9 cellular contexts compared by ENCODE assay signal in the genomic region with DNA sequence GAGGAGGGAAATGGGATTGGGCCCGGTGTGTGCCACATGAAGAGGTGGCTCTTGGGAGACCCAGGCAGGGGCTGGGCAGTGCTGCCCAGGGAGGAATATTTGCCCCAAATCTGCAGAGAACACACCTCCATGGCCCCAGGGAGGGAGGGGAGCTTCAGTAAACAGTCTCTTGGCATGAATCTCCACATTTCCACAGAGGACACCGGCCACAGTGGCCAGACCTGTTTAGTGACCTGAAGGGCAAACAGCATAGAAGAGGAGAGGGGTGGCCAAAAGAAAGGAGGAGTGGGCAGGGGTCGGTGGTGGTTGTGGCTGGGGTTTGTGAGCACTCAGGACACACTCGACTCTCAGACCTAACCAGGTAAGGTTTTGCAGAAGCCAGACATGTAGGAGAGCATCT. TPM values are rescaled to one million over a fixed set of nuclear protein-coding genes. Genes with fewer than 3 reads are reported as not detected.
DNase-seq lines count a peak whose midpoint lies in the region; ATAC-seq and TF ChIP-seq lines count a peak whose summit lies in the region.
"Had no signal": no experiment of that assay in that cellular context is flagged by ENCODE, and none has a peak within 500 bp of the region (broad histone marks: within the 10 kb centered on the region; RNA-seq: fewer than 3 reads in every experiment).

No MANE protein-coding gene starts in this region.

- DNase-seq in activated CD8-positive, alpha-beta memory T cell treated with anti-CD3 and anti-CD28 coated beads, Interleukin-2, amount 10 ng/mL, durations not matched to agents 7 days and 5 days: no peak
- no peak for DNase-seq in activated CD8-positive, alpha-beta memory T cell treated with anti-CD3 and anti-CD28 coated beads for 24 hours
- no peak for DNase-seq in activated naive CD8-positive, alpha-beta T cell treated with anti-CD3 and anti-CD28 coated beads, Interleukin-2, amount 10 ng/mL, durations not matched to agents 7 days and 5 days
- DNase-seq in right lobe of liver (peak; percentile 54 to 88 (median 85)), type B pancreatic cell (ENCODE audit: extremely low spot score, unreplicated experiment) (no peak), NCI-H2081 treated with DMSO at 0.1 percent for 48 hours (lab: John Stamatoyannopoulos, UW) (no peak)
- no peak for DNase-seq in activated effector memory CD4-positive, alpha-beta T cell treated with anti-CD3 and anti-CD28 coated beads, Interleukin-2, amount 50 U/mL, for 16 hours

- peak overlapping the region in 2 of 3 donors; percentile 18 to 31 for H3K4me3 ChIP-seq in right lobe of liver
- H3K4me3 ChIP-seq: heart left ventricle had no signal

- H3K27ac ChIP-seq in right lobe of liver: peak overlapping the region; percentile 78 to 94 (median 87)

- peaks cover 24% of the 10 kb centered on the region for H3K4me1 Mint-ChIP-seq in activated CD8-positive, alpha-beta memory T cell treated with anti-CD3 and anti-CD28 coated beads, Interleukin-2, amount 10 ng/mL, durations not matched to agents 7 days and 5 days
- H3K4me1 Mint-ChIP-seq in activated naive CD8-positive, alpha-beta T cell treated with anti-CD3 and anti-CD28 coated beads, Interleukin-2, amount 10 ng/mL, durations not matched to agents 7 days and 5 days: peaks cover 28% of the 10 kb centered on the region
- H3K4me1 Mint-ChIP-seq in type B pancreatic cell (ENCODE audit: unreplicated experiment): peaks cover 45% of the 10 kb centered on the region

- peaks cover 0 to 80% (median 31%) of the 10 kb centered on the region in 4 donors for H3K4me1 ChIP-seq in right lobe of liver

- TF ChIP-seq POLR2A in right lobe of liver (IDR thresholded peaks at IDR 0.05): no peak

- 18% methylated on average over 4 of the region's 4 CpGs for WGBS in right lobe of liver (ENCODE audit: insufficient coverage, low coverage, low lambda C conversion rate, missing lambda C conversion rate)

- ATAC-seq in activated CD8-positive, alpha-beta memory T cell treated with anti-CD3 and anti-CD28 coated beads, Interleukin-2, amount 10 ng/mL, durations not matched to agents 7 days and 5 days: no peak
- ATAC-seq in activated naive CD8-positive, alpha-beta T cell treated with anti-CD3 and anti-CD28 coated beads, Interleukin-2, amount 10 ng/mL, durations not matched to agents 7 days and 5 days (ENCODE audit: low read depth): no peak
- ATAC-seq in right lobe of liver (peak; percentile 43 to 76 (median 70)), HG03442 (IDR thresholded peaks at IDR 0.05; ENCODE audit: unreplicated experiment) (no peak)

- H3K36me3 ChIP-seq in right lobe of liver: no peaks in the 10 kb centered on the region
- H3K36me3 ChIP-seq: heart left ventricle had no signal

- H3K9me3 ChIP-seq in right lobe of liver: no peaks in the 10 kb centered on the region
- H3K9me3 ChIP-seq: heart left ventricle had no signal

- intact Hi-C loops in right lobe of liver (cut with DNase I): loop anchor here (5.0 to 10.0 kb wide), 2 partner anchors 57 to 64 kb away; no protein-coding TSS in a partner anchor

- POLR2A ChIA-PET in activated naive CD8-positive, alpha-beta T cell treated with anti-CD3 and anti-CD28 coated beads, Interleukin-2, amount 10 ng/mL, durations not matched to agents 7 days and 5 days (lab: Charles Lee): interaction anchor here (0.6 kb wide), 1 partner anchor 113 kb away, joined by 7 read pairs; no protein-coding TSS in a partner anchor

- H3K27me3 Mint-ChIP-seq in activated CD8-positive, alpha-beta memory T cell treated with anti-CD3 and anti-CD28 coated beads, Interleukin-2, amount 10 ng/mL, durations not matched to agents 7 days and 5 days: peaks cover 21% of the 10 kb centered on the region
- peaks cover 11% of the 10 kb centered on the region for H3K27me3 Mint-ChIP-seq in activated naive CD8-positive, alpha-beta T cell treated with anti-CD3 and anti-CD28 coated beads, Interleukin-2, amount 10 ng/mL, durations not matched to agents 7 days and 5 days
- H3K27me3 Mint-ChIP-seq in type B pancreatic cell: no peaks in the 10 kb centered on the region

- CTCF ChIA-PET in activated CD8-positive, alpha-beta memory T cell treated with anti-CD3 and anti-CD28 coated beads, Interleukin-2, amount 10 ng/mL, durations not matched to agents 7 days and 5 days (lab: Charles Lee): interaction anchor here (1.0 to 2.2 kb wide), 9 partner anchors 9 to 126 kb away, joined by 3 to 7 read pairs (median 5); partner anchors contain the start of gene ALDH4A1

- no peak overlapping the region for H3K27ac Mint-ChIP-seq in activated CD8-positive, alpha-beta memory T cell treated with anti-CD3 and anti-CD28 coated beads, Interleukin-2, amount 10 ng/mL, durations not matched to agents 7 days and 5 days
- H3K27ac Mint-ChIP-seq in activated naive CD8-positive, alpha-beta T cell treated with anti-CD3 and anti-CD28 coated beads, Interleukin-2, amount 10 ng/mL, durations not matched to agents 7 days and 5 days: peak overlapping the region; percentile 9
- peak overlapping the region; percentile 70 for H3K27ac Mint-ChIP-seq in type B pancreatic cell

- H3K27me3 ChIP-seq in right lobe of liver: no peaks in the 10 kb centered on the region

- H3K9me3 Mint-ChIP-seq in activated CD8-positive, alpha-beta memory T cell treated with anti-CD3 and anti-CD28 coated beads, Interleukin-2, amount 10 ng/mL, durations not matched to agents 7 days and 5 days (ENCODE audit: low read depth): no peaks in the 10 kb centered on the region
- H3K9me3 Mint-ChIP-seq in activated naive CD8-positive, alpha-beta T cell treated with anti-CD3 and anti-CD28 coated beads, Interleukin-2, amount 10 ng/mL, durations not matched to agents 7 days and 5 days: no peaks in the 10 kb centered on the region
- no peaks in the 10 kb centered on the region for H3K9me3 Mint-ChIP-seq in type B pancreatic cell

- H3K36me3 Mint-ChIP-seq in activated CD8-positive, alpha-beta memory T cell treated with anti-CD3 and anti-CD28 coated beads, Interleukin-2, amount 10 ng/mL, durations not matched to agents 7 days and 5 days: no peaks in the 10 kb centered on the region
- H3K36me3 Mint-ChIP-seq in activated naive CD8-positive, alpha-beta T cell treated with anti-CD3 and anti-CD28 coated beads, Interleukin-2, amount 10 ng/mL, durations not matched to agents 7 days and 5 days: no peaks in the 10 kb centered on the region
- no peaks in the 10 kb centered on the region for H3K36me3 Mint-ChIP-seq in type B pancreatic cell

- H3K4me3 Mint-ChIP-seq in activated CD8-positive, alpha-beta memory T cell treated with anti-CD3 and anti-CD28 coated beads, Interleukin-2, amount 10 ng/mL, durations not matched to agents 7 days and 5 days: peak overlapping the region; percentile 25
- H3K4me3 Mint-ChIP-seq in activated naive CD8-positive, alpha-beta T cell treated with anti-CD3 and anti-CD28 coated beads, Interleukin-2, amount 10 ng/mL, durations not matched to agents 7 days and 5 days: peak overlapping the region; percentile 9
- H3K4me3 Mint-ChIP-seq in type B pancreatic cell: peak overlapping the region; percentile 33

- no peak for TF ChIP-seq CTCF in right lobe of liver (IDR thresholded peaks at IDR 0.05)
- TF ChIP-seq CTCF in type B pancreatic cell (conservative IDR thresholded peaks at IDR 0.05): no peak

RNA-seq across cellular contexts. Expression of gene IFFO2, which starts 54.0 kb away (rescaled TPM):
- 10 to 100 TPM; 12.5 to 13.7 TPM for total RNA-seq in activated CD8-positive, alpha-beta memory T cell treated with anti-CD3 and anti-CD28 coated beads, Interleukin-2, amount 10 ng/mL, durations not matched to agents 7 days and 5 days
- 10 to 100 TPM; 21.6 to 21.8 TPM for total RNA-seq in activated naive CD8-positive, alpha-beta T cell treated with anti-CD3 and anti-CD28 coated beads, Interleukin-2, amount 10 ng/mL, durations not matched to agents 7 days and 5 days
- total RNA-seq in right lobe of liver (10 to 100 TPM in 2 of 6 experiments, 1 to 10 TPM in 4; 2.9 to 12.7 (median 7.2) TPM), type B pancreatic cell (ENCODE audit: low replicate concordance) (11.3 and 14.7 TPM in 2 replicates)

Comparison
In these comparisons a context has a peak if more than half of its experiments do, and no peak if none do; other contexts are left out.
1. ATAC-seq: peak in right lobe of liver (4 of 4); none in activated CD8-positive, alpha-beta memory T cell treated with anti-CD3 and anti-CD28 coated beads, Interleukin-2, amount 10 ng/mL, durations not matched to agents 7 days and 5 days (single experiment), activated naive CD8-positive, alpha-beta T cell treated with anti-CD3 and anti-CD28 coated beads, Interleukin-2, amount 10 ng/mL, durations not matched to agents 7 days and 5 days (single experiment) and HG03442 (single experiment).
2. DNase-seq: peak in right lobe of liver (3 of 3); none in activated CD8-positive, alpha-beta memory T cell treated with anti-CD3 and anti-CD28 coated beads, Interleukin-2, amount 10 ng/mL, durations not matched to agents 7 days and 5 days (single experiment), activated CD8-positive, alpha-beta memory T cell treated with anti-CD3 and anti-CD28 coated beads for 24 hours (single experiment), activated naive CD8-positive, alpha-beta T cell treated with anti-CD3 and anti-CD28 coated beads, Interleukin-2, amount 10 ng/mL, durations not matched to agents 7 days and 5 days (single experiment), type B pancreatic cell (single experiment), activated effector memory CD4-positive, alpha-beta T cell treated with anti-CD3 and anti-CD28 coated beads, Interleukin-2, amount 50 U/mL, for 16 hours (single experiment) and NCI-H2081 treated with DMSO at 0.1 percent for 48 hours (single experiment).
3. Peak in every context shown above with its lines, with median percentiles within 50 percentile points of each other: H3K4me3 Mint-ChIP-seq.